Comparison of ENCODE assay signal across 8 cellular contexts in the genomic region with DNA sequence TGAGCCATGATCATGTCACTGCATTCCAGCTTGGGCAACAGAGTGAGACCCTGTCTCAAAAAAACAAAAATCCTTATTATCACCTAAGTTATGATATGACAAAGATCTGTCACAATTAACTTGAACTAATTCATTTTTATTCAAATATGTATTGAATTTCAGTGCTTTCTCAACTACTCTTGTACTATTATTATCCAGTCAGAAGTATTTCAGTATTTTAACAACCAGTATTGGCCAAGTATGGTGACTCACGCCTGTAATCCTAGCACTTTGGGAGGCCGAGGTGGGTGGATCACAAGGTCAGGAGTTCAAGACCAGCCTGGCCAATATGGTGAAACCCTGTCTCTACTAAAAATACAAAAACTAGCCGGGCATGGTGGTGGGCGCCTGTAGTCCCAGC. TPM values are rescaled to one million over a fixed set of nuclear protein-coding genes. Genes with fewer than 3 reads are reported as not detected.
A peak's percentile ranks its signal among the peaks of the same experiment; 100 is the strongest.
DNase-seq lines count a peak whose midpoint lies in the region; ATAC-seq and TF ChIP-seq lines count a peak whose summit lies in the region.
"Not testable (repeated sequence)": the region's sequence is repeated elsewhere in the genome, so short reads cannot be mapped to it uniquely, and the experiment has no call there.

No MANE protein-coding gene starts in this region.

- dilution Hi-C loops in IMR-90 (cut with HindIII; ENCODE audit: low sequenced_read_pairs, unreplicated experiment) = not testable (repeated sequence)

- not testable (repeated sequence) for H2AFZ ChIP-seq in ACC112 (ENCODE audit: low read length, unreplicated experiment); IMR-90 (replicated peaks; ENCODE audit: low read length, poor library complexity)

- not testable (repeated sequence) for TF ChIP-seq EP300 in sigmoid colon (IDR thresholded peaks at IDR 0.05)

- WGBS in IMR-90 (ENCODE audit: extremely low coverage in 2 of 2, insufficient read length in 1 of 2), 2 experiments = no CpG with 5 or more reads among the region's 4 CpGs
- 75 to 85% methylated on average over 4 of the region's 4 CpGs for WGBS in sigmoid colon, 2 donors

- intact Hi-C loops in IMR-90 (cut with micrococcal nuclease) = loop anchor here (1.0 kb wide), 1 partner anchor 23 kb away; no protein-coding TSS in a partner anchor
- intact Hi-C loops in lower lobe of right lung (cut with DNase I) = loop anchor here (10.0 kb wide), 1 partner anchor 74 kb away; no protein-coding TSS in a partner anchor
- intact Hi-C loops in sigmoid colon (cut with DNase I); upper lobe of right lung (cut with DNase I): not testable (repeated sequence)

- H3K23ac ChIP-seq in IMR-90 (ENCODE audit: low read depth, low read length) = not testable (repeated sequence)

- POLR2A ChIA-PET in IMR-90 (lab: Charles Lee; ENCODE audit: unreplicated experiment) = not testable (repeated sequence)

- H2BK15ac ChIP-seq in IMR-90 (ENCODE audit: low read depth, low read length) = not testable (repeated sequence)

- not testable (repeated sequence) for H4K8ac ChIP-seq in IMR-90 (ENCODE audit: low read depth in 2 of 2, low read length in 2 of 2)

- H3K56ac ChIP-seq in IMR-90 (ENCODE audit: extremely low read depth, insufficient read depth, low read length) = not testable (repeated sequence)

- CTCF ChIA-PET in IMR-90 (lab: Yijun Ruan, JAX) = not testable (repeated sequence)

- not testable (repeated sequence) for ATAC-seq in IMR-90 (ENCODE audit: low read depth); lower lobe of right lung; upper lobe of right lung

- H3K79me1 ChIP-seq in IMR-90 (ENCODE audit: low read depth in 1 of 2, low read length in 2 of 2) = peaks cover 4 to 22% of the 10 kb centered on the region in 2 experiments; a peak in 2 of 4 replicates

- not testable (repeated sequence) for H3K9ac ChIP-seq in IMR-90 (ENCODE audit: low read depth, low read length)
- peak overlapping the region; percentile 71 for H3K9ac ChIP-seq in adipocyte (ENCODE audit: low read length)

- TF ChIP-seq POLR2A in IMR-90 (IDR thresholded peaks at IDR 0.05; ENCODE audit: low read depth, low read length); sigmoid colon (IDR thresholded peaks at IDR 0.05): not testable (repeated sequence)

- H3K18ac ChIP-seq in IMR-90 (ENCODE audit: low read depth, low read length) = peak overlapping the region; percentile 58; the same call in 1 of the 2 replicates

- H3K4me2 ChIP-seq in IMR-90 (ENCODE audit: low read depth, low read length) = not testable (repeated sequence)

- not testable (repeated sequence) for H3K27me3 ChIP-seq in ACC112 (ENCODE audit: insufficient read depth, low read length); IMR-90 (ENCODE audit: control insufficient read depth, insufficient read depth, low read length); adipocyte (replicated peaks; ENCODE audit: control insufficient read depth, insufficient read depth, low read length); lower lobe of right lung (ENCODE audit: low read depth); sigmoid colon; upper lobe of right lung

- peak overlapping the region; percentile 79; the same call in 1 of the 2 replicates for H2AK5ac ChIP-seq in IMR-90 (ENCODE audit: low read depth, low read length)

- not testable (repeated sequence) for H3K36me3 ChIP-seq in ACC112 (ENCODE audit: insufficient read depth, low read length); adipocyte (ENCODE audit: control insufficient read depth, insufficient read depth, low read length, severe bottlenecking); lower lobe of right lung; upper lobe of right lung
- peaks cover 13% of the 10 kb centered on the region for H3K36me3 ChIP-seq in IMR-90 (ENCODE audit: control insufficient read depth, insufficient read depth, low read length)
- H3K36me3 ChIP-seq in sigmoid colon = peaks cover 0 to 14% (median 2%) of the 10 kb centered on the region in 4 donors

- H3K27ac ChIP-seq in ACC112 (ENCODE audit: low read depth, low read length) (peak overlapping the region; percentile 62), IMR-90 (ENCODE audit: insufficient read depth, low read length) (peak overlapping the region; percentile 68; the same call in 1 of the 2 replicates), lower lobe of right lung (peak overlapping the region; percentile 33), sigmoid colon (peak overlapping the region; percentile 20 to 78 (median 68)), upper lobe of right lung (peak overlapping the region; percentile 36)

- not testable (repeated sequence) for H3K9me1 ChIP-seq in IMR-90 (ENCODE audit: insufficient read depth, low read length)

- not testable (repeated sequence) for TF ChIP-seq CTCF in IMR-90 (conservative IDR thresholded peaks at IDR 0.05; ENCODE audit: low read depth, low read length); choroid plexus epithelial cell (conservative IDR thresholded peaks at IDR 0.05; ENCODE audit: low read depth, low read length); fibroblast of the aortic adventitia (IDR thresholded peaks at IDR 0.05; ENCODE audit: insufficient read depth, low read length); lower lobe of right lung (IDR thresholded peaks at IDR 0.05); sigmoid colon (IDR thresholded peaks at IDR 0.05); upper lobe of right lung (IDR thresholded peaks at IDR 0.05)

- H3K4ac ChIP-seq in IMR-90 (ENCODE audit: low read depth, low read length) = peak overlapping the region; percentile 54; the same call in 1 of the 2 replicates

- BruUV-seq in IMR-90 (replicated peaks; lab: Mats Ljungman, UMichigan) = not testable (repeated sequence)

- 0 out of 2 replicates have a peak overlapping the region, but pooled peaks have one; percentile 19 for H2BK120ac ChIP-seq in IMR-90 (ENCODE audit: low read depth, low read length)

- peaks cover 17% of the 10 kb centered on the region for H4K20me1 ChIP-seq in IMR-90 (ENCODE audit: insufficient read depth, low read length)

- TF ChIP-seq RAD21 in IMR-90 (IDR thresholded peaks at IDR 0.05; ENCODE audit: low read length) = not testable (repeated sequence)

- H3K4me1 ChIP-seq in ACC112 (ENCODE audit: control insufficient read depth, insufficient read depth, low read length, unreplicated experiment) = peaks cover 14% of the 10 kb centered on the region
- H3K4me1 ChIP-seq in IMR-90 (ENCODE audit: control insufficient read depth, insufficient read depth, low read length) = not testable (repeated sequence)
- peaks cover 27% of the 10 kb centered on the region for H3K4me1 ChIP-seq in adipocyte (ENCODE audit: control insufficient read depth, insufficient read depth, low read length)
- H3K4me1 ChIP-seq in lower lobe of right lung = peaks cover 17% of the 10 kb centered on the region
- H3K4me1 ChIP-seq in sigmoid colon = peaks cover 0 to 16% (median 16%) of the 10 kb centered on the region in 4 donors
- peaks cover 15% of the 10 kb centered on the region for H3K4me1 ChIP-seq in upper lobe of right lung

- DNase-seq in IMR-90 (peak; percentile 45), adipocyte (ENCODE audit: low read depth) (peak; percentile 68), choroid plexus epithelial cell (ENCODE audit: low read depth) (peak; percentile 65), fibroblast of the aortic adventitia (ENCODE audit: low read depth) (peak; percentile 58)
- DNase-seq in lower lobe of right lung, sigmoid colon, upper lobe of right lung: not testable (repeated sequence)

- H2AK9ac ChIP-seq in IMR-90 (replicated peaks; ENCODE audit: low read depth, low read length, poor library complexity) = not testable (repeated sequence)

- H2BK20ac ChIP-seq in IMR-90 (ENCODE audit: low read depth, low read length) = peak overlapping the region; percentile 18; the same call in 1 of the 2 replicates

- peak overlapping the region; percentile 9 for H2BK5ac ChIP-seq in IMR-90 (ENCODE audit: low read depth, low read length, poor library complexity, severe bottlenecking)

- H4K91ac ChIP-seq in IMR-90 (ENCODE audit: insufficient read depth, low read depth, low read length) = peak overlapping the region; percentile 29; the same call in 1 of the 2 replicates

- H3K79me2 ChIP-seq in ACC112 (ENCODE audit: control insufficient read depth, insufficient read depth, low read length, unreplicated experiment) = not testable (repeated sequence)

- not testable (repeated sequence) for H3K14ac ChIP-seq in IMR-90 (replicated peaks; ENCODE audit: low read depth, low read length)

- peak overlapping the region; percentile 19; the same call in 1 of the 2 replicates for H4K5ac ChIP-seq in IMR-90 (ENCODE audit: low read depth, low read length)

- in situ Hi-C loops in IMR-90 (cut with MboI; ENCODE audit: low sequenced_read_pairs) = not testable (repeated sequence)

- not testable (repeated sequence) for H3K9me3 ChIP-seq in IMR-90 (ENCODE audit: control insufficient read depth, insufficient read depth, low read length); adipocyte (ENCODE audit: control insufficient read depth, low read length); lower lobe of right lung; sigmoid colon; upper lobe of right lung

- H3K4me3 ChIP-seq in ACC112 (ENCODE audit: low read depth, low read length); IMR-90 (ENCODE audit: insufficient read depth, low read depth, low read length); choroid plexus epithelial cell (ENCODE audit: low read depth, low read length); fibroblast of the aortic adventitia (ENCODE audit: low read depth, low read length); lower lobe of right lung; sigmoid colon; upper lobe of right lung: not testable (repeated sequence)
- peak overlapping the region; percentile 44 for H3K4me3 ChIP-seq in adipocyte (ENCODE audit: low read length)

RNA-seq across cellular contexts. Expression of a gene that starts 14.6 kb away (rescaled TPM):
- total RNA-seq in IMR-90 (2012; rRNA removed) = 36.7 and 37.8 TPM in 2 replicates
- 112 and 127 TPM in 2 replicates for polyA plus RNA-seq in IMR-90 (2012; rRNA removed)
- polyA plus RNA-seq in IMR-90 (2012; cell fraction: cytosol; rRNA removed) = 111 and 127 TPM in 2 replicates
- 158 and 365 TPM in 2 replicates for polyA plus RNA-seq in IMR-90 (2012; cell fraction: nucleus; rRNA removed; ENCODE audit: low replicate concordance)
- total RNA-seq in fibroblast of the aortic adventitia (ENCODE audit: low replicate concordance) = 45.3 and 45.9 TPM in 2 replicates
- 69.1 TPM for total RNA-seq in lower lobe of right lung
- total RNA-seq in sigmoid colon = 10 to 100 TPM; 42.5 to 62.6 (median 49.7) TPM
- polyA plus RNA-seq in sigmoid colon = 10 to 100 TPM; 45.0 to 63.4 (median 51.8) TPM
- 68.5 TPM for total RNA-seq in upper lobe of right lung

RNA-seq across cellular contexts. Expression of a gene that starts 15.0 kb away (rescaled TPM):
- total RNA-seq in IMR-90 (2012; rRNA removed) (5.8 and 6.1 TPM in 2 replicates), fibroblast of the aortic adventitia (ENCODE audit: low replicate concordance) (11.8 and 13.2 TPM in 2 replicates), lower lobe of right lung (13.2 TPM), sigmoid colon (10 to 100 TPM; 15.0 to 31.0 (median 15.7) TPM), upper lobe of right lung (14.2 TPM)
- polyA plus RNA-seq in IMR-90 (2012; rRNA removed) (25.3 and 28.5 TPM in 2 replicates), sigmoid colon (10 to 100 TPM in 1 of 3 donors, 1 to 10 TPM in 2; 1.4 to 11.9 (median 3.6) TPM)
- 22.3 and 36.1 TPM in 2 replicates for polyA plus RNA-seq in IMR-90 (2012; cell fraction: cytosol; rRNA removed)
- polyA plus RNA-seq in IMR-90 (2012; cell fraction: nucleus; rRNA removed; ENCODE audit: low replicate concordance) = 50.3 and 64.5 TPM in 2 replicates

RNA-seq across cellular contexts. Expression of a gene that starts 27.5 kb away (rescaled TPM):
- total RNA-seq in IMR-90 (2012; rRNA removed) = 105 and 142 TPM in 2 replicates
- polyA plus RNA-seq in IMR-90 (2012; rRNA removed) = 155 and 171 TPM in 2 replicates
- polyA plus RNA-seq in IMR-90 (2012; cell fraction: cytosol; rRNA removed) = 117 and 213 TPM in 2 replicates
- 88.4 and 128 TPM in 2 replicates for polyA plus RNA-seq in IMR-90 (2012; cell fraction: nucleus; rRNA removed; ENCODE audit: low replicate concordance)
- 84.1 and 158 TPM in 2 replicates for total RNA-seq in fibroblast of the aortic adventitia (ENCODE audit: low replicate concordance)
- 120 TPM for total RNA-seq in lower lobe of right lung
- total RNA-seq in sigmoid colon = 10 to 100 TPM; 21.8 to 28.8 (median 24.8) TPM
- 100 to 1,000 TPM in 1 of 3 donors, 10 to 100 TPM in 2; 24.7 to 122 (median 30.6) TPM for polyA plus RNA-seq in sigmoid colon
- total RNA-seq in upper lobe of right lung = 133 TPM

RNA-seq across cellular contexts. Expression of a gene that starts 44.0 kb away (rescaled TPM):
- total RNA-seq in IMR-90 (2012; rRNA removed) = 9.9 and 10.0 TPM in 2 replicates
- polyA plus RNA-seq in IMR-90 (2012; rRNA removed) = 18.8 and 19.6 TPM in 2 replicates
- polyA plus RNA-seq in IMR-90 (2012; cell fraction: cytosol; rRNA removed) = 8.8 and 25.6 TPM in 2 replicates
- 44.4 and 97.9 TPM in 2 replicates for polyA plus RNA-seq in IMR-90 (2012; cell fraction: nucleus; rRNA removed; ENCODE audit: low replicate concordance)
- 8.0 and 9.7 TPM in 2 replicates for total RNA-seq in fibroblast of the aortic adventitia (ENCODE audit: low replicate concordance)
- 45.0 TPM for total RNA-seq in lower lobe of right lung
- total RNA-seq in sigmoid colon = 10 to 100 TPM; 14.7 to 33.8 (median 16.7) TPM
- 10 to 100 TPM; 18.6 to 51.7 (median 32.6) TPM for polyA plus RNA-seq in sigmoid colon
- total RNA-seq in upper lobe of right lung = 58.9 TPM
